In genomic region chr15:74039656-74040010, GRCh38 we compare ENCODE assay signal across 25 cellular contexts. TPM values are rescaled to one million over a fixed set of nuclear protein-coding genes. Genes with fewer than 3 reads are reported as not detected.
A peak's percentile ranks its signal among the peaks of the same experiment; 100 is the strongest.
DNase-seq lines count a peak whose midpoint lies in the region; TF ChIP-seq lines count a peak whose summit lies in the region.
"Had no signal": no experiment of that assay in that cellular context is flagged by ENCODE, and none has a peak within 500 bp of the region (broad histone marks: within the 10 kb centered on the region; RNA-seq: fewer than 3 reads in every experiment).

No MANE protein-coding gene starts in this region.

- WGBS in esophagus muscularis mucosa, result 80% methylated on average over 5 of the region's 5 CpGs

- H3K27me3 ChIP-seq in left ventricle myocardium inferior (ENCODE audit: low read depth), result no peaks in the 10 kb centered on the region
- H3K27me3 ChIP-seq in esophagus muscularis mucosa, result no peaks in the 10 kb centered on the region
- H3K27me3 ChIP-seq in vagina, result no peaks in the 10 kb centered on the region
- H3K27me3 ChIP-seq: spleen had no signal

- H3K27ac ChIP-seq in left ventricle myocardium inferior (replicated peaks) (peak overlapping the region; percentile 72), esophagus muscularis mucosa (replicated peaks in 1 of 4) (peak overlapping the region in 3 of 4 donors; percentile 51 to 68 (median 65)), vagina (peak overlapping the region; percentile 49)

- H3K4me1 Mint-ChIP-seq in osteocyte (ENCODE audit: unreplicated experiment), result peaks cover 52% of the 10 kb centered on the region
- H3K4me1 Mint-ChIP-seq: activated CD4-positive, alpha-beta memory T cell treated with anti-CD3 and anti-CD28 coated beads, Interleukin-2, amount 10 ng/mL, durations not matched to agents 7 days and 5 days; activated naive CD4-positive, alpha-beta T cell treated with anti-CD3 and anti-CD28 coated beads, Interleukin-2, amount 50 U/mL, for 24 hours had no signal

- H3K9me3 ChIP-seq in left ventricle myocardium inferior (replicated peaks) (no peaks in the 10 kb centered on the region), esophagus muscularis mucosa (no peaks in the 10 kb centered on the region), vagina (no peaks in the 10 kb centered on the region)
- H3K9me3 ChIP-seq: prostate gland, spleen had no signal

- DNase-seq in left ventricle myocardium inferior (no peak), cardiac septum (ENCODE audit: low spot score) (no peak), esophagus muscularis mucosa (ENCODE audit: extremely low spot score) (no peak), osteocyte (ENCODE audit: extremely low spot score, unreplicated experiment) (no peak), vagina (ENCODE audit: extremely low spot score in 2 of 2) (no peak), GM20000 (ENCODE audit: low spot score) (no peak)
- DNase-seq in activated CD8-positive, alpha-beta memory T cell treated with anti-CD3 and anti-CD28 coated beads, Interleukin-2, amount 50 U/mL, for 4 hours, result no peak
- no peak for DNase-seq in stimulated activated CD4-positive, alpha-beta T cell treated with anti-CD3 and anti-CD28 coated beads, Interleukin-4, amount 100 ng/mL, for 24 hours
- DNase-seq: activated CD4-positive, alpha-beta memory T cell treated with anti-CD3 and anti-CD28 coated beads, Interleukin-2, amount 10 ng/mL, durations not matched to agents 7 days and 5 days; activated T-cell treated with anti-CD3 and anti-CD28 coated beads, Interleukin-2, amount 50 U/mL, for 72 hours; C1 segment of cervical spinal cord; GOT3; left cardiac atrium; midbrain; NCI-H1092 treated with DMSO at 0.1 percent for 48 hours; NCI-H2029 treated with DMSO at 0.1 percent for 48 hours; nephron progenitor cell; OCI-M1; Right ventricle myocardium superior; spleen; stimulated activated CD4-positive, alpha-beta T cell treated with anti-CD3 and anti-CD28 coated beads, Interleukin-4, amount 100 ng/mL, for 4 hours; stimulated activated naive CD8-positive, alpha-beta T cell treated with anti-CD3 and anti-CD28 coated beads, Interleukin-15, amount 100 ng/mL, for 72 hours had no signal

- H3K4me3 Mint-ChIP-seq in osteocyte (ENCODE audit: unreplicated experiment), result no peak overlapping the region
- H3K4me3 Mint-ChIP-seq: activated CD4-positive, alpha-beta memory T cell treated with anti-CD3 and anti-CD28 coated beads, Interleukin-2, amount 10 ng/mL, durations not matched to agents 7 days and 5 days; activated naive CD4-positive, alpha-beta T cell treated with anti-CD3 and anti-CD28 coated beads, Interleukin-2, amount 50 U/mL, for 24 hours; activated T-cell treated with anti-CD3 and anti-CD28 coated beads, Interleukin-2, amount 50 U/mL, for 72 hours; nephron progenitor cell; stimulated activated naive CD8-positive, alpha-beta T cell treated with anti-CD3 and anti-CD28 coated beads, Interleukin-15, amount 100 ng/mL, for 72 hours; type B pancreatic cell had no signal

- no peaks in the 10 kb centered on the region for H3K27me3 Mint-ChIP-seq in osteocyte (ENCODE audit: unreplicated experiment)
- H3K27me3 Mint-ChIP-seq: activated CD4-positive, alpha-beta memory T cell treated with anti-CD3 and anti-CD28 coated beads, Interleukin-2, amount 10 ng/mL, durations not matched to agents 7 days and 5 days; activated naive CD4-positive, alpha-beta T cell treated with anti-CD3 and anti-CD28 coated beads, Interleukin-2, amount 50 U/mL, for 24 hours; stimulated activated naive CD8-positive, alpha-beta T cell treated with anti-CD3 and anti-CD28 coated beads, Interleukin-15, amount 100 ng/mL, for 72 hours; type B pancreatic cell had no signal

- no peak for TF ChIP-seq CTCF in left ventricle myocardium inferior (IDR thresholded peaks at IDR 0.05; ENCODE audit: borderline replicate concordance)
- TF ChIP-seq CTCF in esophagus muscularis mucosa (IDR thresholded peaks at IDR 0.05), result no peak
- no peak for TF ChIP-seq CTCF in osteocyte (IDR thresholded peaks at IDR 0.05)
- TF ChIP-seq CTCF in vagina (IDR thresholded peaks at IDR 0.05), result no peak
- TF ChIP-seq CTCF in GM20000 (IDR thresholded peaks at IDR 0.05; ENCODE audit: extremely low read depth, missing control alignments), result no peak

- peak overlapping the region; percentile 97 for H3K27ac Mint-ChIP-seq in osteocyte (ENCODE audit: unreplicated experiment)
- H3K27ac Mint-ChIP-seq: activated CD4-positive, alpha-beta memory T cell treated with anti-CD3 and anti-CD28 coated beads, Interleukin-2, amount 10 ng/mL, durations not matched to agents 7 days and 5 days; activated naive CD4-positive, alpha-beta T cell treated with anti-CD3 and anti-CD28 coated beads, Interleukin-2, amount 50 U/mL, for 24 hours; type B pancreatic cell had no signal

- no peaks in the 10 kb centered on the region for H3K9me3 Mint-ChIP-seq in osteocyte (ENCODE audit: unreplicated experiment)
- H3K9me3 Mint-ChIP-seq: activated CD4-positive, alpha-beta memory T cell treated with anti-CD3 and anti-CD28 coated beads, Interleukin-2, amount 10 ng/mL, durations not matched to agents 7 days and 5 days; activated naive CD4-positive, alpha-beta T cell treated with anti-CD3 and anti-CD28 coated beads, Interleukin-2, amount 50 U/mL, for 24 hours; activated T-cell treated with anti-CD3 and anti-CD28 coated beads, Interleukin-2, amount 50 U/mL, for 72 hours; nephron progenitor cell; stimulated activated naive CD8-positive, alpha-beta T cell treated with anti-CD3 and anti-CD28 coated beads, Interleukin-15, amount 100 ng/mL, for 72 hours; type B pancreatic cell had no signal

- TF ChIP-seq POLR2A in esophagus muscularis mucosa (IDR thresholded peaks at IDR 0.05; ENCODE audit: low read depth), result no peak
- no peak for TF ChIP-seq POLR2A in vagina (IDR thresholded peaks at IDR 0.05)

- H3K4me3 ChIP-seq in left ventricle myocardium inferior (no peak overlapping the region), esophagus muscularis mucosa (no peak overlapping the region), vagina (no peak overlapping the region)
- H3K4me3 ChIP-seq: prostate gland, spleen had no signal

- peaks cover 46% of the 10 kb centered on the region for H3K36me3 ChIP-seq in left ventricle myocardium inferior
- peaks cover 12 to 72% (median 64%) of the 10 kb centered on the region in 4 donors for H3K36me3 ChIP-seq in esophagus muscularis mucosa
- peaks cover 0 to 36% of the 10 kb centered on the region in 2 donors for H3K36me3 ChIP-seq in vagina

- no peak for TF ChIP-seq EP300 in esophagus muscularis mucosa (IDR thresholded peaks at IDR 0.05)

- peaks cover 74% of the 10 kb centered on the region for H3K4me1 ChIP-seq in left ventricle myocardium inferior
- H3K4me1 ChIP-seq in esophagus muscularis mucosa, result peaks cover 45 to 71% (median 53%) of the 10 kb centered on the region in 4 donors
- peaks cover 26% of the 10 kb centered on the region for H3K4me1 ChIP-seq in vagina
- H3K4me1 ChIP-seq: prostate gland had no signal

- H3K36me3 Mint-ChIP-seq in osteocyte (ENCODE audit: unreplicated experiment), result peaks cover 8% of the 10 kb centered on the region
- H3K36me3 Mint-ChIP-seq: activated naive CD4-positive, alpha-beta T cell treated with anti-CD3 and anti-CD28 coated beads, Interleukin-2, amount 50 U/mL, for 24 hours had no signal

- intact Hi-C loops in left ventricle myocardium inferior (cut with micrococcal nuclease) (no loop called here), cardiac septum (cut with DNase I) (loop anchor here (2.0 kb wide), 1 partner anchor 47 kb away; the partner anchor contains the start of gene STOML1), esophagus muscularis mucosa (cut with DNase I) (loop anchor here (5.0 kb wide), 1 partner anchor 62 kb away; no protein-coding TSS in a partner anchor), vagina (cut with DNase I) (loop anchor here (5.0 kb wide), 1 partner anchor 67 kb away; no protein-coding TSS in a partner anchor)

RNA-seq across cellular contexts. Expression of gene GOLGA6A, which starts 42.7 kb away (rescaled TPM):
- total RNA-seq in left ventricle myocardium inferior, result not detected
- not detected for total RNA-seq in cardiac septum
- total RNA-seq in esophagus muscularis mucosa, result 1 to 10 TPM in 1 of 4 donors, not detected in 3; 1.2 TPM
- 0.21 TPM in 1 of 2 replicates, not detected in the other for total RNA-seq in osteocyte
- 0.25 TPM for total RNA-seq in vagina
- total RNA-seq: activated CD4-positive, alpha-beta memory T cell treated with anti-CD3 and anti-CD28 coated beads, Interleukin-2, amount 10 ng/mL, durations not matched to agents 7 days and 5 days; left cardiac atrium; Right ventricle myocardium superior had no signal

RNA-seq across cellular contexts. Expression of gene PML, which starts 45.1 kb away (rescaled TPM):
- 19.1 TPM for total RNA-seq in left ventricle myocardium inferior
- total RNA-seq in cardiac septum, result 24.6 TPM
- 10 to 100 TPM; 48.0 to 61.6 (median 57.2) TPM for total RNA-seq in esophagus muscularis mucosa
- total RNA-seq in osteocyte, result 60.6 and 63.1 TPM in 2 replicates
- 107 TPM for total RNA-seq in vagina

RNA-seq across cellular contexts. Expression of gene STOML1, which starts 47.5 kb away (rescaled TPM):
- total RNA-seq in left ventricle myocardium inferior, result 26.1 TPM
- total RNA-seq in cardiac septum, result 32.1 TPM
- total RNA-seq in esophagus muscularis mucosa, result 10 to 100 TPM in 2 of 4 donors, 1 to 10 TPM in 2; 7.9 to 25.4 (median 14.9) TPM
- total RNA-seq in osteocyte, result 17.1 and 18.3 TPM in 2 replicates
- 15.0 TPM for total RNA-seq in vagina
